1 cellular context compared by ENCODE assay signal in genomic region chr3:87621667-87622066, GRCh38.
TF ChIP-seq lines count a peak whose summit lies in the region.

No MANE protein-coding gene starts in this region.

TF ChIP-seq in GM12878, 131 proteins besides CTCF, POLR2A, EP300 and RAD21 (continued from another document):
- TF ChIP-seq NKRF (conservative IDR thresholded peaks at IDR 0.05): no peak
- TF ChIP-seq USF1 (IDR thresholded peaks at IDR 0.05; ENCODE audit: borderline replicate concordance, extremely low read length, insufficient read depth, low read depth, low read length): no peak
- no peak for TF ChIP-seq MXI1 (IDR thresholded peaks at IDR 0.05; ENCODE audit: low read depth, low read length)
- no peak for TF ChIP-seq NRF1 (conservative IDR thresholded peaks at IDR 0.05; ENCODE audit: low read depth, low read length)
- no peak for TF ChIP-seq SIN3A (IDR thresholded peaks at IDR 0.05; ENCODE audit: low read depth, low read length)
- no peak for TF ChIP-seq ZZZ3 (IDR thresholded peaks at IDR 0.05; ENCODE audit: control insufficient read depth, insufficient read length, low read depth)
- no peak for TF ChIP-seq IRF4 (IDR thresholded peaks at IDR 0.05; ENCODE audit: low read depth, low read length)
- TF ChIP-seq SMARCA5 (IDR thresholded peaks at IDR 0.05): no peak
- no peak for TF ChIP-seq ZNF217 (IDR thresholded peaks at IDR 0.05)
- TF ChIP-seq ZNF687 (IDR thresholded peaks at IDR 0.05): no peak
- TF ChIP-seq JUND (IDR thresholded peaks at IDR 0.05; ENCODE audit: low read depth, low read length): no peak
- no peak for TF ChIP-seq SMAD1 (IDR thresholded peaks at IDR 0.05; ENCODE audit: low read depth, partially characterized antibody)
